14 cellular contexts compared by ENCODE assay signal in genomic region chr20:42577193-42577592, GRCh38.
A peak's percentile ranks its signal among the peaks of the same experiment; 100 is the strongest.
DNase-seq lines count a peak whose midpoint lies in the region; TF ChIP-seq lines count a peak whose summit lies in the region.
"Had no signal": no experiment of that assay in that cellular context is flagged by ENCODE, and none has a peak within 500 bp of the region (broad histone marks: within the 10 kb centered on the region; RNA-seq: fewer than 3 reads in every experiment).

No MANE protein-coding gene starts in this region.

- no peak overlapping the region for H2BK15ac ChIP-seq in mesenchymal stem cell (ENCODE audit: low read depth, poor library complexity, severe bottlenecking)

- H3K79me1 ChIP-seq in mesenchymal stem cell (replicated peaks; ENCODE audit: low read length, poor library complexity, severe bottlenecking): no peaks in the 10 kb centered on the region

- no peaks in the 10 kb centered on the region for H4K20me1 ChIP-seq in Karpas-422 (ENCODE audit: insufficient read depth, low read depth, low read length)

- no peak overlapping the region for H3K4me3 ChIP-seq in Karpas-422 (ENCODE audit: low read length)
- H3K4me3 ChIP-seq in dorsolateral prefrontal cortex: no peak overlapping the region
- no peak overlapping the region for H3K4me3 ChIP-seq in mesenchymal stem cell (ENCODE audit: insufficient read depth in 1 of 2, low read depth in 1 of 2, low read length in 2 of 2)
- H3K4me3 ChIP-seq: A549, GM12878, HAP-1 had no signal

- peak overlapping the region; percentile 7; the same call in 1 of the 2 replicates for H3K27ac ChIP-seq in C4-2B
- H3K27ac ChIP-seq in Karpas-422 (ENCODE audit: low read length): no peak overlapping the region
- peak overlapping the region in 32 of 59 donors; percentile 1 to 70 (median 38) for H3K27ac ChIP-seq in dorsolateral prefrontal cortex
- H3K27ac ChIP-seq in mesenchymal stem cell (ENCODE audit: low read length, poor library complexity, severe bottlenecking): no peak overlapping the region
- H3K27ac ChIP-seq: A549 had no signal

- DNase-seq in Karpas-422: peak; percentile 49
- no peak for DNase-seq in dorsolateral prefrontal cortex
- peak; percentile 60 for DNase-seq in osteocyte (ENCODE audit: extremely low spot score, unreplicated experiment)
- no peak for DNase-seq in stimulated activated CD4-positive, alpha-beta T cell treated with anti-CD3 and anti-CD28 coated beads, Interleukin-4, amount 100 ng/mL, for 1 hour
- no peak for DNase-seq in GOT3 (lab: John Stamatoyannopoulos, UW)
- DNase-seq in mesenchymal stem cell: no peak
- DNase-seq: BE2C; Calu3; CD4-positive, CD25-positive, alpha-beta regulatory T cell; DMS 273 treated with DMSO at 0.1 percent for 48 hours had no signal

- TF ChIP-seq CTCF in C4-2B (conservative IDR thresholded peaks at IDR 0.05) (no peak), dorsolateral prefrontal cortex (IDR thresholded peaks at IDR 0.05 in 54 of 56, conservative IDR thresholded peaks at IDR 0.05 in 2 of 56; ENCODE audit: low read depth in 1 of 56, partially characterized antibody in 56 of 56) (no peak), osteocyte (IDR thresholded peaks at IDR 0.05) (no peak)

- H4K8ac ChIP-seq in mesenchymal stem cell (ENCODE audit: low read length): no peak overlapping the region

- no peaks in the 10 kb centered on the region for H3K36me3 Mint-ChIP-seq in osteocyte (ENCODE audit: unreplicated experiment)
- H3K36me3 Mint-ChIP-seq: CD4-positive, CD25-positive, alpha-beta regulatory T cell had no signal

- H2BK12ac ChIP-seq in mesenchymal stem cell (ENCODE audit: low read length in 2 of 2): no peak overlapping the region

- no peaks in the 10 kb centered on the region for H3K27me3 Mint-ChIP-seq in osteocyte (ENCODE audit: unreplicated experiment)
- H3K27me3 Mint-ChIP-seq: CD4-positive, CD25-positive, alpha-beta regulatory T cell had no signal

- no peak overlapping the region for H3K18ac ChIP-seq in mesenchymal stem cell (ENCODE audit: low read depth in 1 of 2, low read length in 2 of 2)

- no peaks in the 10 kb centered on the region for H3K79me2 ChIP-seq in Karpas-422 (ENCODE audit: low read length)

- H2BK120ac ChIP-seq in mesenchymal stem cell (ENCODE audit: low read depth, low read length): no peak overlapping the region

- H2BK5ac ChIP-seq in mesenchymal stem cell (ENCODE audit: low read depth, low read length, poor library complexity, severe bottlenecking): no peak overlapping the region

- no peak overlapping the region for H3K23ac ChIP-seq in mesenchymal stem cell (ENCODE audit: low read length in 2 of 2)

- no peak overlapping the region for H3K4ac ChIP-seq in mesenchymal stem cell (ENCODE audit: low read depth in 1 of 2, low read length in 2 of 2)

- H3K36me3 ChIP-seq in Karpas-422 (ENCODE audit: insufficient read depth, low read length): no peaks in the 10 kb centered on the region
- H3K36me3 ChIP-seq in mesenchymal stem cell (ENCODE audit: control insufficient read depth in 1 of 2, insufficient read depth in 2 of 2, low read depth in 1 of 2, low read length in 2 of 2): no peaks in the 10 kb centered on the region
- H3K36me3 ChIP-seq: BE2C, HAP-1 had no signal

- no peak overlapping the region for H2AFZ ChIP-seq in Karpas-422 (ENCODE audit: low read length)
- no peak overlapping the region for H2AFZ ChIP-seq in mesenchymal stem cell (ENCODE audit: low read depth, low read length)

- H3K9ac ChIP-seq in Karpas-422 (ENCODE audit: low read length) (no peak overlapping the region), mesenchymal stem cell (ENCODE audit: low read length) (no peak overlapping the region)

- H3K4me1 Mint-ChIP-seq in osteocyte (ENCODE audit: unreplicated experiment): no peaks in the 10 kb centered on the region
- H3K4me1 Mint-ChIP-seq: CD4-positive, CD25-positive, alpha-beta regulatory T cell had no signal

- H3K4me2 ChIP-seq in Karpas-422 (ENCODE audit: low read depth, low read length, poor library complexity, severe bottlenecking) (no peak overlapping the region), mesenchymal stem cell (ENCODE audit: low read length, poor library complexity, severe bottlenecking) (no peak overlapping the region)
- H3K4me2 ChIP-seq: A549 had no signal

- H3K4me3 Mint-ChIP-seq in osteocyte (ENCODE audit: unreplicated experiment): no peak overlapping the region
- H3K4me3 Mint-ChIP-seq: CD4-positive, CD25-positive, alpha-beta regulatory T cell had no signal

- H3K27ac Mint-ChIP-seq in osteocyte (ENCODE audit: unreplicated experiment): no peak overlapping the region
- H3K27ac Mint-ChIP-seq: CD4-positive, CD25-positive, alpha-beta regulatory T cell had no signal

- H3K27me3 ChIP-seq in Karpas-422 (ENCODE audit: low read length) (no peaks in the 10 kb centered on the region), dorsolateral prefrontal cortex (no peaks in the 10 kb centered on the region), mesenchymal stem cell (ENCODE audit: control insufficient read depth in 1 of 2, insufficient read depth in 1 of 2, low read length in 2 of 2) (no peaks in the 10 kb centered on the region)
- H3K27me3 ChIP-seq: BE2C had no signal

- no peaks in the 10 kb centered on the region for H3K9me2 ChIP-seq in Karpas-422 (replicated peaks; ENCODE audit: insufficient read depth, low read length)

- 60% methylated on average over 4 of the region's 4 CpGs for WGBS in mesenchymal stem cell

- no peak overlapping the region for H3K14ac ChIP-seq in mesenchymal stem cell (ENCODE audit: low read length in 2 of 2)

- H2AK5ac ChIP-seq in mesenchymal stem cell (ENCODE audit: low read length, severe bottlenecking): no peak overlapping the region

- peaks cover 17% of the 10 kb centered on the region for H3K9me3 Mint-ChIP-seq in osteocyte (ENCODE audit: unreplicated experiment)

- no peak overlapping the region for H4K91ac ChIP-seq in mesenchymal stem cell (ENCODE audit: low read length)

- intact Hi-C loops in dorsolateral prefrontal cortex (cut with DNase I): no loop called here

- no peaks in the 10 kb centered on the region; the same call in 1 of the 2 replicates for H3K4me1 ChIP-seq in Karpas-422 (ENCODE audit: low read length)
- no peaks in the 10 kb centered on the region for H3K4me1 ChIP-seq in mesenchymal stem cell (ENCODE audit: control insufficient read depth, insufficient read depth, low read depth, low read length)
- H3K4me1 ChIP-seq: A549, BE2C, HAP-1 had no signal

- no peaks in the 10 kb centered on the region for H3K9me3 ChIP-seq in Karpas-422 (ENCODE audit: low read length)
- no peaks in the 10 kb centered on the region for H3K9me3 ChIP-seq in mesenchymal stem cell (ENCODE audit: control insufficient read depth, low read length)
- H3K9me3 ChIP-seq: A549, BE2C, HAP-1 had no signal

Comparison
In these comparisons a context has a peak if more than half of its experiments do, and no peak if none do; other contexts are left out.
1. H3K27ac ChIP-seq: peak in C4-2B (single experiment) and dorsolateral prefrontal cortex (32 of 59); none in Karpas-422 (single experiment) and mesenchymal stem cell (single experiment).
2. DNase-seq: peak in Karpas-422 (single experiment) and osteocyte (single experiment); none in dorsolateral prefrontal cortex (0 of 10), stimulated activated CD4-positive, alpha-beta T cell treated with anti-CD3 and anti-CD28 coated beads, Interleukin-4, amount 100 ng/mL, for 1 hour (single experiment), GOT3 (single experiment) and mesenchymal stem cell (single experiment).